ENCODE assay signal across 8 cellular contexts in the genomic region with DNA sequence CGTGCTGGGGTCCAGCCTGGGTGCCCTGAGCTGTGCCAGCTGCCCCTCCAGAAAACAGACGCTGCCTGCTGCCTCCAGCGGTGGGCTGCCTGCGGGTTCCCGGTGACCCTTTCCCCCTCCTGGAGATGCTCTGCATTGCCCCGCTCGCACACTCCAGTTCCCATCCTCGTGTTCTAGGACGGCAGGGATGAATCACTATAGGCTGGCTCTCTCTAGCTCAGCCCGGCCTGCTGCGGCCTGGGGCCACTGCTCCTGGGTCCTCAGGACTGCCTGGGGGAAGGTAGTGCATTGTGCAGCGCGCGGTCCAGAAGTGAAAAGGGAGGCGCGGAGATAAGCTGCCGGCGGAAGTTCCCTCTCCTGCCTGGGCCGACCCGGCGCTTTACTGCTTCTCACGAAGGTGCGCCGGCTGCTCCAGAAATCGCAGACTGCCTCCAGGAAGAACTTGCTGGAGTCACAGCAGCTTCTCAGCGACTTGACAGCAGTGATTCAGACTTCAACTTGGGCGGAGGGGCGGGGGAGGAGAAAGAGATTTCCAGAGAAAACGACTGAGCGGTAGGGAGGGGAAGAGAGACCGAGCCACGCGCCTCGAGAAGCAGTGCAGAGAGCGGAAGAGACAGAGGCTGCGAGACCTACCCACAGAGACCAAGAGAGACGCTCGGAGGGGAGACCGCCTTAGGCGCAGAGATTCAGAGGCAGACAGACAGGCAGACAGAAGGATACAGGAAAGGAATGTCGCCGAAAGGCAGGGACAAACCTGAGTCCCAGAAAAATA. TPM values are rescaled to one million over a fixed set of nuclear protein-coding genes. Genes with fewer than 3 reads are reported as not detected.
DNase-seq lines count a peak whose midpoint lies in the region; ATAC-seq and TF ChIP-seq lines count a peak whose summit lies in the region.

No MANE protein-coding gene starts in this region.

- H3K79me2 ChIP-seq in hepatocyte, result no peaks in the 10 kb centered on the region

- TF ChIP-seq POLR2A in gastrocnemius medialis (IDR thresholded peaks at IDR 0.05), result no peak

- H3K27me3 ChIP-seq in hepatocyte (peaks cover 56% of the 10 kb centered on the region), gastrocnemius medialis (peaks cover 75 to 85% (median 81%) of the 10 kb centered on the region in 3 donors)

- H3K27ac Mint-ChIP-seq in activated naive CD4-positive, alpha-beta T cell treated with anti-CD3 and anti-CD28 coated beads, Interleukin-2, amount 50 U/mL, for 24 hours, result no peak overlapping the region

- H3K9me3 Mint-ChIP-seq in activated naive CD4-positive, alpha-beta T cell treated with anti-CD3 and anti-CD28 coated beads, Interleukin-2, amount 50 U/mL, for 24 hours, result no peaks in the 10 kb centered on the region

- H3K4me2 ChIP-seq in hepatocyte, result peak overlapping the region; percentile 93

- DNase-seq in hepatocyte (ENCODE audit: low spot score) (peak; percentile 78), gastrocnemius medialis (no peak), SHP77 (lab: John Stamatoyannopoulos, UW) (no peak)

- ATAC-seq in GM18511 (IDR thresholded peaks at IDR 0.05; ENCODE audit: unreplicated experiment), result peak; percentile 74
- ATAC-seq in HG03103 (IDR thresholded peaks at IDR 0.05; ENCODE audit: low read depth, unreplicated experiment), result peak; percentile 72
- peak; percentile 46 to 57 for ATAC-seq in gastrocnemius medialis
- ATAC-seq in HG02970 (IDR thresholded peaks at IDR 0.05; ENCODE audit: low FRiP score, unreplicated experiment), result no peak
- no peak for ATAC-seq in GM18519 (IDR thresholded peaks at IDR 0.05; ENCODE audit: low FRiP score, unreplicated experiment)

- H3K4me3 Mint-ChIP-seq in activated naive CD4-positive, alpha-beta T cell treated with anti-CD3 and anti-CD28 coated beads, Interleukin-2, amount 50 U/mL, for 24 hours, result peak overlapping the region; percentile 82

- H3K4me3 ChIP-seq in hepatocyte, result peak overlapping the region; percentile 25
- H3K4me3 ChIP-seq in gastrocnemius medialis, result peak overlapping the region; percentile 29 to 46 (median 33)

- H3K4me1 Mint-ChIP-seq in activated naive CD4-positive, alpha-beta T cell treated with anti-CD3 and anti-CD28 coated beads, Interleukin-2, amount 50 U/mL, for 24 hours, result peaks cover 29% of the 10 kb centered on the region

- TF ChIP-seq CTCF in hepatocyte (IDR thresholded peaks at IDR 0.05; ENCODE audit: poor library complexity) (peak; percentile 37), gastrocnemius medialis (IDR thresholded peaks at IDR 0.05 in 4 of 5, conservative IDR thresholded peaks at IDR 0.05 in 1 of 5) (no peak)

- 8% methylated on average over 41 of the region's 42 CpGs for WGBS in hepatocyte (ENCODE audit: low lambda C conversion rate, missing lambda C conversion rate)

- no peaks in the 10 kb centered on the region for H4K20me1 ChIP-seq in hepatocyte (ENCODE audit: insufficient read depth, poor library complexity, severe bottlenecking)

- no peaks in the 10 kb centered on the region for H3K36me3 Mint-ChIP-seq in activated naive CD4-positive, alpha-beta T cell treated with anti-CD3 and anti-CD28 coated beads, Interleukin-2, amount 50 U/mL, for 24 hours

- in situ Hi-C loops in gastrocnemius medialis (cut with MboI; ENCODE audit: low sequenced_read_pairs in 4 of 4), result no loop called here

- H3K27ac ChIP-seq in hepatocyte, result peak overlapping the region; percentile 42
- no peak overlapping the region for H3K27ac ChIP-seq in gastrocnemius medialis

- H3K9me2 ChIP-seq in hepatocyte (replicated peaks; ENCODE audit: insufficient read depth), result no peaks in the 10 kb centered on the region

- intact Hi-C loops in gastrocnemius medialis (cut with DNase I; ENCODE audit: low total_unique reads), result no loop called here

- H3K27me3 Mint-ChIP-seq in activated naive CD4-positive, alpha-beta T cell treated with anti-CD3 and anti-CD28 coated beads, Interleukin-2, amount 50 U/mL, for 24 hours, result peaks cover 38% of the 10 kb centered on the region

- H3K36me3 ChIP-seq in hepatocyte (replicated peaks; ENCODE audit: insufficient read depth, low read depth) (no peaks in the 10 kb centered on the region), gastrocnemius medialis (no peaks in the 10 kb centered on the region)

- H3K4me1 ChIP-seq in hepatocyte (ENCODE audit: insufficient read depth), result peaks cover 31% of the 10 kb centered on the region
- peaks cover 4 to 34% of the 10 kb centered on the region in 2 donors for H3K4me1 ChIP-seq in gastrocnemius medialis

- H2AFZ ChIP-seq in hepatocyte, result peak overlapping the region; percentile 78

- no peaks in the 10 kb centered on the region for H3K9me3 ChIP-seq in hepatocyte (ENCODE audit: low read depth)
- no peaks in the 10 kb centered on the region for H3K9me3 ChIP-seq in gastrocnemius medialis

RNA-seq across cellular contexts. Expression of gene MSX1, which starts 6.7 kb away (rescaled TPM):
- total RNA-seq in hepatocyte (25.4 and 25.7 TPM in 2 replicates), gastrocnemius medialis (1 to 10 TPM; 1.2 to 4.4 (median 2.5) TPM)
- 22.9 and 30.4 TPM in 2 replicates for polyA plus RNA-seq in hepatocyte

Comparison
In these comparisons a context has a peak if more than half of its experiments do, and no peak if none do; other contexts are left out.
1. ATAC-seq: peak in GM18511 (single experiment), HG03103 (single experiment) and gastrocnemius medialis (2 of 2); none in HG02970 (single experiment) and GM18519 (single experiment).